ENCODE assay signal across 7 cellular contexts in genomic region chr7:157357129-157358040, GRCh38. TPM values are rescaled to one million over a fixed set of nuclear protein-coding genes. Genes with fewer than 3 reads are reported as not detected.
A peak's percentile ranks its signal among the peaks of the same experiment; 100 is the strongest.
DNase-seq lines count a peak whose midpoint lies in the region; ATAC-seq and TF ChIP-seq lines count a peak whose summit lies in the region.

No MANE protein-coding gene starts in this region.

- no peaks in the 10 kb centered on the region for H3K9me3 Mint-ChIP-seq in natural killer cell treated with Interleukin-12 subunit alpha and Interleukin-12 subunit beta and Interleukin-15 and Interleukin-18, amount 100 ng/mL, for 72 hours

- no peaks in the 10 kb centered on the region for H3K27me3 Mint-ChIP-seq in natural killer cell treated with Interleukin-12 subunit alpha and Interleukin-12 subunit beta and Interleukin-15 and Interleukin-18, amount 100 ng/mL, for 72 hours

- H3K27me3 ChIP-seq in foreskin keratinocyte = no peaks in the 10 kb centered on the region

- peaks cover 47% of the 10 kb centered on the region for H3K4me1 ChIP-seq in foreskin keratinocyte

- TF ChIP-seq CTCF in foreskin keratinocyte (conservative IDR thresholded peaks at IDR 0.05) = no peak

- peak overlapping the region; percentile 72 to 74 for H3K27ac Mint-ChIP-seq in natural killer cell treated with Interleukin-12 subunit alpha and Interleukin-12 subunit beta and Interleukin-15 and Interleukin-18, amount 100 ng/mL, for 72 hours

- H3K4me1 Mint-ChIP-seq in natural killer cell treated with Interleukin-12 subunit alpha and Interleukin-12 subunit beta and Interleukin-15 and Interleukin-18, amount 100 ng/mL, for 72 hours (ENCODE audit: low read depth in 2 of 2) = peaks cover 59 to 63% of the 10 kb centered on the region in 2 donors

- ATAC-seq in GM18858 (IDR thresholded peaks at IDR 0.05; ENCODE audit: unreplicated experiment) = peak; percentile 95
- peak; percentile 80 for ATAC-seq in GM21515 (IDR thresholded peaks at IDR 0.05; ENCODE audit: unreplicated experiment)
- ATAC-seq in HG03571 (IDR thresholded peaks at IDR 0.05; ENCODE audit: unreplicated experiment) = peak; percentile 87
- ATAC-seq in natural killer cell treated with Interleukin-12 subunit alpha and Interleukin-12 subunit beta and Interleukin-15 and Interleukin-18, amount 100 ng/mL, for 72 hours = peak in 1 of 2 donors; percentile 72
- no peak for ATAC-seq in foreskin keratinocyte

- no peak overlapping the region for H3K27ac ChIP-seq in foreskin keratinocyte

- peak overlapping the region; percentile 79 for H3K4me3 Mint-ChIP-seq in natural killer cell treated with Interleukin-12 subunit alpha and Interleukin-12 subunit beta and Interleukin-15 and Interleukin-18, amount 100 ng/mL, for 72 hours

- H3K36me3 Mint-ChIP-seq in natural killer cell treated with Interleukin-12 subunit alpha and Interleukin-12 subunit beta and Interleukin-15 and Interleukin-18, amount 100 ng/mL, for 72 hours = peaks cover 15% of the 10 kb centered on the region

- DNase-seq in natural killer cell treated with Interleukin-12 subunit alpha and Interleukin-12 subunit beta and Interleukin-15 and Interleukin-18, amount 100 ng/mL, for 72 hours (ENCODE audit: low spot score) = no peak
- DNase-seq in glomerular visceral epithelial cell (ENCODE audit: extremely low spot score) (no peak), kidney glomerular epithelial cell (lab: John Stamatoyannopoulos, UW) (no peak), foreskin keratinocyte (no peak)

RNA-seq across cellular contexts. Expression of gene DNAJB6, which starts 20.6 kb away (rescaled TPM):
- 100 to 1,000 TPM; 139 to 145 TPM for total RNA-seq in natural killer cell treated with Interleukin-12 subunit alpha and Interleukin-12 subunit beta and Interleukin-15 and Interleukin-18, amount 100 ng/mL, for 72 hours
- 119 and 121 TPM in 2 replicates for total RNA-seq in foreskin keratinocyte
- 97.9 and 98.5 TPM in 2 replicates for polyA plus RNA-seq in foreskin keratinocyte
